8 cellular contexts compared by ENCODE assay signal in genomic region chr9:15104826-15105420, GRCh38.
DNase-seq lines count a peak whose midpoint lies in the region; ATAC-seq, FAIRE-seq and TF ChIP-seq lines count a peak whose summit lies in the region.

No MANE protein-coding gene starts in this region.

- no peaks in the 10 kb centered on the region for H3K4me1 ChIP-seq in kidney (ENCODE audit: control insufficient read depth in 1 of 2, insufficient read depth in 1 of 2, low read depth in 1 of 2, low read length in 2 of 2)

- no peak overlapping the region for H3K27ac ChIP-seq in kidney (ENCODE audit: low read depth in 2 of 2, low read length in 2 of 2)

- in situ Hi-C loops in astrocyte of the spinal cord (cut with HindIII; ENCODE audit: low sequenced_read_pairs): no loop called here

- TF ChIP-seq CTCF in astrocyte of the spinal cord (IDR thresholded peaks at IDR 0.05; ENCODE audit: low read depth, low read length) (peak; percentile 85), kidney (IDR thresholded peaks at IDR 0.05; ENCODE audit: borderline replicate concordance, extremely low read depth, insufficient read depth) (peak; percentile 70)

- ATAC-seq in GM21723 (IDR thresholded peaks at IDR 0.05; ENCODE audit: unreplicated experiment): peak; percentile 89

- H3K9me3 ChIP-seq in kidney (ENCODE audit: control insufficient read depth in 1 of 2, low read length in 2 of 2): no peaks in the 10 kb centered on the region

- H3K9ac ChIP-seq in kidney (ENCODE audit: low read length in 2 of 2): no peak overlapping the region

- DNase-seq in activated gamma-delta T cell treated with Interleukin-2 at 50 U/mL for 16 hours (peak; percentile 28), activated gamma-delta T cell (lab: John Stamatoyannopoulos, UW) (no peak), HuH-7 (ENCODE audit: low spot score) (peak; percentile 8), SHP77 treated with DMSO at 0.1 percent for 48 hours (lab: John Stamatoyannopoulos, UW) (peak; percentile 0), astrocyte of the spinal cord (ENCODE audit: low read depth, low spot score) (peak; percentile 32), kidney (no peak)
- DNase-seq in stimulated activated CD8-positive, alpha-beta memory T cell treated with anti-CD3 and anti-CD28 coated beads, Interleukin-12 subunit alpha, Interleukin-12 subunit beta, amount 100 ng/mL, for 1 hour (ENCODE audit: low read depth): peak; percentile 7

- intact Hi-C loops in kidney (cut with DNase I): no loop called here

- no peaks in the 10 kb centered on the region for H3K36me3 ChIP-seq in kidney (ENCODE audit: control insufficient read depth in 1 of 2, insufficient read depth in 2 of 2, low read length in 2 of 2)

- H3K4me3 ChIP-seq in astrocyte of the spinal cord (ENCODE audit: low read depth, low read length) (no peak overlapping the region), kidney (ENCODE audit: low read length in 2 of 2) (no peak overlapping the region)

- peak; percentile 33 for FAIRE-seq in kidney (lab: Jason Lieb, UNC)

Comparison
In these comparisons a context has a peak if more than half of its experiments do, and no peak if none do; other contexts are left out.
1. DNase-seq: peak in activated gamma-delta T cell treated with Interleukin-2 at 50 U/mL for 16 hours (single experiment), HuH-7 (single experiment), SHP77 treated with DMSO at 0.1 percent for 48 hours (single experiment), astrocyte of the spinal cord (single experiment) and stimulated activated CD8-positive, alpha-beta memory T cell treated with anti-CD3 and anti-CD28 coated beads, Interleukin-12 subunit alpha, Interleukin-12 subunit beta, amount 100 ng/mL, for 1 hour (single experiment); none in activated gamma-delta T cell (single experiment) and kidney (single experiment).